Comparison of ENCODE assay signal across 8 cellular contexts in genomic region chr1:1348420-1349255, GRCh38. TPM values are rescaled to one million over a fixed set of nuclear protein-coding genes. Genes with fewer than 3 reads are reported as not detected.
A peak's percentile ranks its signal among the peaks of the same experiment; 100 is the strongest.
DNase-seq lines count a peak whose midpoint lies in the region; ATAC-seq and TF ChIP-seq lines count a peak whose summit lies in the region.

No MANE protein-coding gene starts in this region.

- H3K9ac ChIP-seq in H9 (ENCODE audit: extremely low read depth, insufficient read length, low read length) (peak overlapping the region; percentile 3), NT2/D1 (ENCODE audit: insufficient read length, low read depth) (peak overlapping the region; percentile 87)

- peak overlapping the region; percentile 66 for H3K4me3 ChIP-seq in NT2/D1 (ENCODE audit: insufficient read length, low read depth)

- peaks cover 20 to 36% of the 10 kb centered on the region in 2 experiments for H3K4me1 Mint-ChIP-seq in H9
- peaks cover 18 to 36% (median 30%) of the 10 kb centered on the region in 4 donors for H3K4me1 Mint-ChIP-seq in naive thymus-derived CD8-positive, alpha-beta T cell

- no peak overlapping the region for H3K27ac Mint-ChIP-seq in H9
- peak overlapping the region in 9 of 10 donors; percentile 9 to 90 (median 71) for H3K27ac Mint-ChIP-seq in naive thymus-derived CD8-positive, alpha-beta T cell

- DNase-seq in ELR (ENCODE audit: low read depth) = peak; percentile 60
- no peak for DNase-seq in H9
- DNase-seq in NT2/D1 (ENCODE audit: low read depth, low spot score) = no peak
- DNase-seq in ecto neural progenitor cell (ENCODE audit: low spot score) = peak; percentile 61
- no peak for DNase-seq in naive thymus-derived CD8-positive, alpha-beta T cell
- no peak for DNase-seq in effector CD4-positive, alpha-beta T cell
- no peak for DNase-seq in stimulated activated CD4-positive, alpha-beta T cell treated with anti-CD3 and anti-CD28 coated beads, Interleukin-2, amount 100 ng/mL, for 48 hours
- DNase-seq in HuH-7 (ENCODE audit: low spot score) = no peak

- no peak overlapping the region; the same call in 1 of the 2 replicates for H3K14ac ChIP-seq in H9 (ENCODE audit: insufficient read depth, low read length)

- H3T11ph ChIP-seq in H9 (ENCODE audit: low read length) = no peak overlapping the region

- peaks cover 3% of the 10 kb centered on the region for H4K20me1 ChIP-seq in H9 (ENCODE audit: control insufficient read depth, insufficient read depth, insufficient read length)

- H2BK12ac ChIP-seq in H9 (ENCODE audit: insufficient read length, low read depth, low read length) = no peak overlapping the region

- no peak overlapping the region for H4K5ac ChIP-seq in H9 (ENCODE audit: insufficient read length, low read depth, low read length)

- no peak overlapping the region for H2BK15ac ChIP-seq in H9 (ENCODE audit: low read depth, low read length)

- no peak overlapping the region for H2BK5ac ChIP-seq in H9 (ENCODE audit: insufficient read length, low read length)

- no peak overlapping the region for H3K27ac ChIP-seq in H9 (ENCODE audit: insufficient read length, low read depth, low read length)

- H3K27me3 ChIP-seq in H9 (ENCODE audit: insufficient read depth, low read length) = no peaks in the 10 kb centered on the region
- no peaks in the 10 kb centered on the region for H3K27me3 ChIP-seq in NT2/D1 (ENCODE audit: insufficient read depth, insufficient read length)

- peaks cover 3% of the 10 kb centered on the region; the same call in 1 of the 2 replicates for H3K79me2 ChIP-seq in H9 (ENCODE audit: insufficient read depth, low read length)

- peak overlapping the region; percentile 90 for H3K4me2 ChIP-seq in H9 (ENCODE audit: insufficient read depth, insufficient read length, low read length)

- no peak overlapping the region for H3K18ac ChIP-seq in H9 (ENCODE audit: insufficient read length, low read depth, low read length)

- peak; percentile 29 to 45 for ATAC-seq in naive thymus-derived CD8-positive, alpha-beta T cell

- H3K56ac ChIP-seq in H9 (ENCODE audit: insufficient read length, low read depth, low read length) = no peak overlapping the region

- POLR2A ChIA-PET in naive thymus-derived CD8-positive, alpha-beta T cell (lab: Charles Lee) = interaction anchor here (0.6 to 3.2 kb wide), 13 partner anchors 10 to 267 kb away, joined by 3 to 19 read pairs (median 7); partner anchors contain the start of genes AURKAIP1, CCNL2, CPTP and INTS11

- peaks cover 0 to 8% (median 2%) of the 10 kb centered on the region in 3 experiments; a peak in 1 of 7 replicates for H3K36me3 Mint-ChIP-seq in H9 (ENCODE audit: insufficient read depth in 1 of 3, low read depth in 3 of 3)
- H3K36me3 Mint-ChIP-seq in naive thymus-derived CD8-positive, alpha-beta T cell = no peaks in the 10 kb centered on the region

- H3K79me1 ChIP-seq in H9 (ENCODE audit: insufficient read depth, low read depth, low read length, poor library complexity, severe bottlenecking) = peaks cover 13% of the 10 kb centered on the region

- no peak overlapping the region for H3K23ac ChIP-seq in H9 (ENCODE audit: insufficient read length, low read depth, low read length)

- TF ChIP-seq CTCF in H9 (conservative IDR thresholded peaks at IDR 0.05) = no peak

- no peaks in the 10 kb centered on the region; the same call in 1 of the 2 replicates for H3K4me1 ChIP-seq in H9 (ENCODE audit: insufficient read depth, low read length)
- peaks cover 15% of the 10 kb centered on the region for H3K4me1 ChIP-seq in NT2/D1 (ENCODE audit: insufficient read depth, insufficient read length)

- peaks cover 16% of the 10 kb centered on the region for H3K36me3 ChIP-seq in NT2/D1 (ENCODE audit: insufficient read depth, insufficient read length, low read length)

- H4K91ac ChIP-seq in H9 (ENCODE audit: insufficient read length, low read depth, low read length) = no peak overlapping the region

- H2AFZ ChIP-seq in H9 (ENCODE audit: low read length) = no peak overlapping the region

- no peak overlapping the region for H4K8ac ChIP-seq in H9 (replicated peaks; ENCODE audit: insufficient read length, low read depth, low read length)

- H2BK120ac ChIP-seq in H9 (ENCODE audit: low read depth, low read length, poor library complexity, severe bottlenecking) = no peak overlapping the region

- H3K9me3 Mint-ChIP-seq in H9 = no peaks in the 10 kb centered on the region
- H3K9me3 Mint-ChIP-seq in naive thymus-derived CD8-positive, alpha-beta T cell = no peaks in the 10 kb centered on the region

- peaks cover 9% of the 10 kb centered on the region for H3K23me2 ChIP-seq in H9 (ENCODE audit: insufficient read length, low read depth, low read length, poor library complexity, severe bottlenecking)

- peak overlapping the region; percentile 72 to 84 for H3K4me3 Mint-ChIP-seq in H9
- peak overlapping the region; percentile 55 to 88 (median 74) for H3K4me3 Mint-ChIP-seq in naive thymus-derived CD8-positive, alpha-beta T cell

- H3K4ac ChIP-seq in H9 (ENCODE audit: low read depth, low read length) = no peak overlapping the region

- no peaks in the 10 kb centered on the region for H3K9me3 ChIP-seq in H9 (ENCODE audit: control insufficient read depth, low read depth, low read length)
- H3K9me3 ChIP-seq in NT2/D1 (ENCODE audit: insufficient read depth, low read length) = no peaks in the 10 kb centered on the region

- H3K27me3 Mint-ChIP-seq in H9 (ENCODE audit: low read depth) = peaks cover 13% of the 10 kb centered on the region
- peaks cover 0 to 9% (median 0%) of the 10 kb centered on the region in 5 donors for H3K27me3 Mint-ChIP-seq in naive thymus-derived CD8-positive, alpha-beta T cell

- WGBS in H9 (ENCODE audit: extremely low coverage, insufficient read length, low lambda C conversion rate) = no CpG with 5 or more reads among the region's 109 CpGs

- H2AK5ac ChIP-seq in H9 (ENCODE audit: insufficient read length, low read length) = no peak overlapping the region

- H2BK20ac ChIP-seq in H9 (ENCODE audit: low read depth, low read length, poor library complexity, severe bottlenecking) = no peak overlapping the region

RNA-seq across cellular contexts. Expression of gene DVL1, which starts 0.6 kb away (rescaled TPM):
- 66.5 and 71.0 TPM in 2 replicates for total RNA-seq in H9 (2021)
- total RNA-seq in naive thymus-derived CD8-positive, alpha-beta T cell = 10 to 100 TPM; 41.9 to 53.3 TPM
- 1 to 10 TPM in 2 of 3 donors, under 1 TPM in 1; 0.99 to 2.0 (median 1.4) TPM for polyA plus RNA-seq in naive thymus-derived CD8-positive, alpha-beta T cell

RNA-seq across cellular contexts. Expression of gene MXRA8, which starts 9.7 kb away (rescaled TPM):
- total RNA-seq in H9 (2021) = 8.1 and 9.6 TPM in 2 replicates
- total RNA-seq in naive thymus-derived CD8-positive, alpha-beta T cell = 1 to 10 TPM; 7.4 to 7.7 TPM
- polyA plus RNA-seq in naive thymus-derived CD8-positive, alpha-beta T cell = 10 to 100 TPM in 2 of 3 donors, 1 to 10 TPM in 1; 7.4 to 22.0 (median 19.7) TPM

RNA-seq across cellular contexts. Expression of gene TAS1R3, which starts 17.6 kb away (rescaled TPM):
- 0.28 and 0.35 TPM in 2 replicates for total RNA-seq in H9 (2021)
- 1 to 10 TPM; 2.7 to 3.0 TPM for total RNA-seq in naive thymus-derived CD8-positive, alpha-beta T cell
- under 1 TPM in 1 of 3 donors, not detected in 2; 0.10 TPM for polyA plus RNA-seq in naive thymus-derived CD8-positive, alpha-beta T cell

RNA-seq across cellular contexts. Expression of gene CPTP, which starts 24.0 kb away (rescaled TPM):
- total RNA-seq in H9 (2021) = 14.0 and 15.0 TPM in 2 replicates
- total RNA-seq in naive thymus-derived CD8-positive, alpha-beta T cell = 10 to 100 TPM; 25.5 to 25.9 TPM
- polyA plus RNA-seq in naive thymus-derived CD8-positive, alpha-beta T cell = 10 to 100 TPM in 2 of 3 donors, 1 to 10 TPM in 1; 9.3 to 19.9 (median 11.6) TPM

RNA-seq across cellular contexts. Expression of gene INTS11, which starts 24.2 kb away (rescaled TPM):
- 138 and 139 TPM in 2 replicates for total RNA-seq in H9 (2021)
- total RNA-seq in naive thymus-derived CD8-positive, alpha-beta T cell = 100 to 1,000 TPM; 171 to 174 TPM
- polyA plus RNA-seq in naive thymus-derived CD8-positive, alpha-beta T cell = 10 to 100 TPM; 51.7 to 65.1 (median 59.9) TPM

Comparison
In these comparisons a context has a peak if more than half of its experiments do, and no peak if none do; other contexts are left out.
1. DNase-seq: peak in ELR (single experiment) and ecto neural progenitor cell (single experiment); none in H9 (single experiment), NT2/D1 (single experiment), naive thymus-derived CD8-positive, alpha-beta T cell (0 of 10), effector CD4-positive, alpha-beta T cell (single experiment), stimulated activated CD4-positive, alpha-beta T cell treated with anti-CD3 and anti-CD28 coated beads, Interleukin-2, amount 100 ng/mL, for 48 hours (0 of 2) and HuH-7 (single experiment).
2. H3K27ac Mint-ChIP-seq: peak in naive thymus-derived CD8-positive, alpha-beta T cell (9 of 10); none in H9 (0 of 3).